ENCODE assay signal across 8 cellular contexts in the genomic region with DNA sequence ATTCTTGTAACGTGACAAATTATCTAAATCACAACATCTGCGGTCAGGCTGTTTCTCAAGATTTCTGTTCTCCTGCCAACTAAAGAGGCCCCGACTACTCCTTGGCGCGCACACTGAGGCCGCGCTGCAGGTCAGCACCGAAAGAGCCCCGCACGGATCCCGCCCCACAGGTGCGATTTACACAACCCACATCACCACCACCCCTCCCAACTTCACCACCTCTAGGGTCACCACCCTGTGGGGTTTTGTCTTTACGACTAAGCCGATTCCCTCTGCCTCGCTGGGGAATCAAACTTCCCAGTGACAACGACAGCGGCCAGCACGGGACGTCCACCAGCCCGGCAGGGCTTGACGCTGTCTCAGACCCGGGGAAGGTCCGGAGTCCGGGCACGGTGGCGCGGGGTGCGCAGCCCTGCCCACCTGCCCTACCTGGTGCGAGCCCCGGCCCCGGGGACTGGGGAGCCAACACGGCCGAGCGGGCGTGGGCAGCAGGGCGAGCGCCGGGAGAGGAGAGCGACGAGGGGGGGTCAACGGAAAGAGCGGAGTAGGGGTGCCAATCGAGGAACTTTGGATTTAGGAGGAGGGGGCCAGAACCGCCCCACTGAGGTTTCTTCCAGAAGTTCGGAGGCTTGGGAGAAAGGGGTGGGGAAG. TPM values are rescaled to one million over a fixed set of nuclear protein-coding genes. Genes with fewer than 3 reads are reported as not detected.
DNase-seq lines count a peak whose midpoint lies in the region; ATAC-seq and TF ChIP-seq lines count a peak whose summit lies in the region.

No MANE protein-coding gene starts in this region.

- DNase-seq in AG04449 (ENCODE audit: low read depth, low spot score) (no peak), hepatocyte (ENCODE audit: low spot score) (peak; percentile 67), skeletal muscle cell (ENCODE audit: low read depth) (no peak)
- peak; percentile 4 for DNase-seq in activated naive CD8-positive, alpha-beta T cell treated with anti-CD3 and anti-CD28 coated beads for 36 hours

- peak overlapping the region; percentile 75 for H3K9ac ChIP-seq in Loucy (ENCODE audit: low read depth, low read length, poor library complexity, severe bottlenecking)

- peaks cover 40% of the 10 kb centered on the region for H3K4me1 ChIP-seq in Loucy (ENCODE audit: insufficient read depth, low read length, poor library complexity, severe bottlenecking)
- peaks cover 6% of the 10 kb centered on the region for H3K4me1 ChIP-seq in hepatocyte (ENCODE audit: insufficient read depth)

- peak overlapping the region; percentile 77 for H3K4me3 ChIP-seq in AG04449 (ENCODE audit: low read depth, low read length)
- peak overlapping the region; percentile 90 for H3K4me3 ChIP-seq in Loucy (ENCODE audit: low read length, poor library complexity, severe bottlenecking)
- peak overlapping the region; percentile 67 for H3K4me3 ChIP-seq in hepatocyte
- peak overlapping the region; percentile 94 for H3K4me3 ChIP-seq in skeletal muscle cell (ENCODE audit: low read depth, low read length)

- peaks cover 64% of the 10 kb centered on the region for H3K27me3 Mint-ChIP-seq in activated naive CD8-positive, alpha-beta T cell treated with anti-CD3 and anti-CD28 coated beads for 36 hours

- no peak for TF ChIP-seq CTCF in AG04449 (IDR thresholded peaks at IDR 0.05; ENCODE audit: insufficient read depth, low read length, missing control alignments)
- no peak for TF ChIP-seq CTCF in Loucy (conservative IDR thresholded peaks at IDR 0.05; ENCODE audit: low read length)
- no peak for TF ChIP-seq CTCF in hepatocyte (IDR thresholded peaks at IDR 0.05; ENCODE audit: poor library complexity)

- H3K9me2 ChIP-seq in Loucy (replicated peaks; ENCODE audit: low read depth, low read length): no peaks in the 10 kb centered on the region
- H3K9me2 ChIP-seq in hepatocyte (replicated peaks; ENCODE audit: insufficient read depth): no peaks in the 10 kb centered on the region

- POLR2A ChIA-PET in AG04449 (lab: Yijun Ruan, JAX): no interaction called here

- peak overlapping the region; percentile 96 for H2AFZ ChIP-seq in Loucy (ENCODE audit: low read length)
- H2AFZ ChIP-seq in hepatocyte: peak overlapping the region; percentile 35

- H3K4me2 ChIP-seq in Loucy (ENCODE audit: low read depth, low read length, poor library complexity, severe bottlenecking) (peak overlapping the region; percentile 98), hepatocyte (peak overlapping the region; percentile 76)

- H3F3A ChIP-seq in Loucy (ENCODE audit: low read depth): no peaks in the 10 kb centered on the region; the same call in 1 of the 2 replicates

- H3K79me2 ChIP-seq in Loucy (ENCODE audit: insufficient read depth, low read length) (peaks cover 13% of the 10 kb centered on the region), hepatocyte (peaks cover 49% of the 10 kb centered on the region)

- no peaks in the 10 kb centered on the region for H3K36me3 Mint-ChIP-seq in activated naive CD8-positive, alpha-beta T cell treated with anti-CD3 and anti-CD28 coated beads for 36 hours

- H3K27ac ChIP-seq in hepatocyte: peak overlapping the region; percentile 93

- no peaks in the 10 kb centered on the region for H3K9me3 Mint-ChIP-seq in activated naive CD8-positive, alpha-beta T cell treated with anti-CD3 and anti-CD28 coated beads for 36 hours

- peaks cover 12% of the 10 kb centered on the region for H3K4me1 Mint-ChIP-seq in activated naive CD8-positive, alpha-beta T cell treated with anti-CD3 and anti-CD28 coated beads for 36 hours

- WGBS in hepatocyte (ENCODE audit: low lambda C conversion rate, missing lambda C conversion rate): 2% methylated on average over 44 of the region's 45 CpGs

- H3K9me3 ChIP-seq in Loucy (ENCODE audit: insufficient read depth, low read depth, low read length): no peaks in the 10 kb centered on the region
- H3K9me3 ChIP-seq in hepatocyte (ENCODE audit: low read depth): no peaks in the 10 kb centered on the region

- H4K20me1 ChIP-seq in Loucy (ENCODE audit: insufficient read depth, low read length, poor library complexity, severe bottlenecking): peaks cover 3% of the 10 kb centered on the region
- H4K20me1 ChIP-seq in hepatocyte (ENCODE audit: insufficient read depth, poor library complexity, severe bottlenecking): no peaks in the 10 kb centered on the region

- no peak overlapping the region for H3K27ac Mint-ChIP-seq in activated naive CD8-positive, alpha-beta T cell treated with anti-CD3 and anti-CD28 coated beads for 36 hours

- CTCF ChIA-PET in AG04449 (lab: Yijun Ruan, JAX): interaction anchor here (3.1 kb wide), 1 partner anchor 14 kb away, joined by 12 read pairs; no protein-coding TSS in a partner anchor

- peak; percentile 12 for ATAC-seq in GM19324 (IDR thresholded peaks at IDR 0.05; ENCODE audit: low FRiP score, unreplicated experiment)
- ATAC-seq in GM18909 (IDR thresholded peaks at IDR 0.05; ENCODE audit: poor library complexity, unreplicated experiment): no peak
- no peak for ATAC-seq in HG03139 (IDR thresholded peaks at IDR 0.05; ENCODE audit: unreplicated experiment)

- H3K27me3 ChIP-seq in Loucy (ENCODE audit: insufficient read depth, low read length, poor library complexity, severe bottlenecking): peaks cover 6% of the 10 kb centered on the region
- no peaks in the 10 kb centered on the region for H3K27me3 ChIP-seq in hepatocyte

- peak overlapping the region; percentile 85 for H3K4me3 Mint-ChIP-seq in activated naive CD8-positive, alpha-beta T cell treated with anti-CD3 and anti-CD28 coated beads for 36 hours

- H3K36me3 ChIP-seq in Loucy (ENCODE audit: insufficient read depth, low read length) (no peaks in the 10 kb centered on the region), hepatocyte (replicated peaks; ENCODE audit: insufficient read depth, low read depth) (no peaks in the 10 kb centered on the region)

RNA-seq across cellular contexts. Expression of a gene that starts 0.8 kb away (rescaled TPM):
- total RNA-seq in activated naive CD8-positive, alpha-beta T cell treated with anti-CD3 and anti-CD28 coated beads for 36 hours: 1 to 10 TPM; 2.3 to 3.9 TPM
- 46.4 and 46.7 TPM in 2 replicates for total RNA-seq in hepatocyte
- 45.4 and 58.7 TPM in 2 replicates for polyA plus RNA-seq in hepatocyte

Comparison
In these comparisons a context has a peak if more than half of its experiments do, and no peak if none do; other contexts are left out.
1. DNase-seq: peak in activated naive CD8-positive, alpha-beta T cell treated with anti-CD3 and anti-CD28 coated beads for 36 hours (single experiment) and hepatocyte (single experiment); none in AG04449 (single experiment) and skeletal muscle cell (single experiment).
2. Peak in every context shown above with its lines, with median percentiles within 50 percentile points of each other: H3K4me3 ChIP-seq.